Comparison of ENCODE assay signal across 13 cellular contexts in the genomic region with DNA sequence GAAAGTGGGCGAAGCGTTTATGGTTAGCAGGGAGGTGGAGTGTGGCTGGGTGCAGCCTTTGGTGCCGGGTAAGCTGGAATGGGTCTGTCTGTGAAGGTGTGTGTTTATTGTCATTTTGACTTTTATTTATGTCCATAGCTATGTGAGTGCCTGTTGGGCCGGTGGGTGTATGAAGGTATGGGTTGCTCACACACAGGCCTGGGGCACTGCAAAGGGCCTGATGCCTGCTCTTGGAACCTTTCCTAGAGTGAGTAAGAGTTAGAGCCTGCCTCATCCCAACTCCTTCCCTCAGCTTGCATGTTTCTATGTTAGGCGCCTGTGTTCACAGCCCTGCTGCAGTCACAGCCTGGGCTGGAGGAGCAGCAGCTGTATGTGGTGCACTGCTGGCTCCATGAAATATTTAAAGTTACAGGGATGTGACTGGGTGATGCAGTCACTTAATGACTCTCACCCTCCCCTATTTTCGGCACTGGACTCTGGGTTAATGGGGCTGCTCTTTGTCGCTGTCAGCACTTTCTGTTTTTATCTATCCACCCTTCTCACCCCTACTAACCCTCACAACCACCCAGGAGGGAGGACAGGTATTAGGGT. TPM values are rescaled to one million over a fixed set of nuclear protein-coding genes. Genes with fewer than 3 reads are reported as not detected.
DNase-seq lines count a peak whose midpoint lies in the region; TF ChIP-seq lines count a peak whose summit lies in the region.
"Had no signal": no experiment of that assay in that cellular context is flagged by ENCODE, and none has a peak within 500 bp of the region (broad histone marks: within the 10 kb centered on the region; RNA-seq: fewer than 3 reads in every experiment).

No MANE protein-coding gene starts in this region.

- TF ChIP-seq CTCF in epithelial cell of esophagus (IDR thresholded peaks at IDR 0.05; ENCODE audit: insufficient read depth, low read depth, low read length, missing control alignments) (no peak), coronary artery (IDR thresholded peaks at IDR 0.05) (no peak)

- H3K79me1 ChIP-seq in mesenchymal stem cell (replicated peaks; ENCODE audit: low read length, poor library complexity, severe bottlenecking) = no peaks in the 10 kb centered on the region

- no peak overlapping the region for H3K14ac ChIP-seq in mesenchymal stem cell (ENCODE audit: low read length in 2 of 2)

- no peak overlapping the region for H2AFZ ChIP-seq in mesenchymal stem cell (ENCODE audit: low read depth, low read length)

- H3K4me2 ChIP-seq in mesenchymal stem cell (ENCODE audit: low read length, poor library complexity, severe bottlenecking) = no peak overlapping the region

- no peak overlapping the region for H2BK120ac ChIP-seq in mesenchymal stem cell (ENCODE audit: low read depth, low read length)

- no peak overlapping the region for H2BK15ac ChIP-seq in mesenchymal stem cell (ENCODE audit: low read depth, poor library complexity, severe bottlenecking)

- WGBS in mesenchymal stem cell = 67% methylated on average over 5 of the region's 7 CpGs

- H3K18ac ChIP-seq in mesenchymal stem cell (ENCODE audit: low read depth in 1 of 2, low read length in 2 of 2) = no peak overlapping the region

- H2BK12ac ChIP-seq in mesenchymal stem cell (ENCODE audit: low read length in 2 of 2) = no peak overlapping the region

- H3K9me3 ChIP-seq in mesenchymal stem cell (ENCODE audit: control insufficient read depth, low read length) = no peaks in the 10 kb centered on the region

- no peak overlapping the region for H2BK5ac ChIP-seq in mesenchymal stem cell (ENCODE audit: low read depth, low read length, poor library complexity, severe bottlenecking)

- H4K8ac ChIP-seq in mesenchymal stem cell (ENCODE audit: low read length) = no peak overlapping the region

- peaks cover 36% of the 10 kb centered on the region for H3K4me1 ChIP-seq in mesenchymal stem cell (ENCODE audit: control insufficient read depth, insufficient read depth, low read depth, low read length)

- no peak overlapping the region for H3K23ac ChIP-seq in mesenchymal stem cell (ENCODE audit: low read length in 2 of 2)

- peak overlapping the region; percentile 58 for H2AK5ac ChIP-seq in mesenchymal stem cell (ENCODE audit: low read length, severe bottlenecking)

- H3K27ac ChIP-seq in mesenchymal stem cell (ENCODE audit: low read length, poor library complexity, severe bottlenecking) (peak overlapping the region; percentile 15), coronary artery (peak overlapping the region in 1 of 2 donors; percentile 17)
- H3K27ac ChIP-seq: 22Rv1 had no signal

- H3K27me3 ChIP-seq in mesenchymal stem cell (ENCODE audit: control insufficient read depth in 1 of 2, insufficient read depth in 1 of 2, low read length in 2 of 2) = peaks cover 29 to 44% of the 10 kb centered on the region in 2 experiments

- no peak overlapping the region for H3K4me3 ChIP-seq in epithelial cell of esophagus (ENCODE audit: low read length)
- H3K4me3 ChIP-seq in mesenchymal stem cell (ENCODE audit: insufficient read depth in 1 of 2, low read depth in 1 of 2, low read length in 2 of 2) = no peak overlapping the region
- H3K4me3 ChIP-seq in coronary artery = no peak overlapping the region

- H3K4ac ChIP-seq in mesenchymal stem cell (ENCODE audit: low read depth in 1 of 2, low read length in 2 of 2) = no peak overlapping the region

- peak; percentile 13 for DNase-seq in DMS53 (lab: John Stamatoyannopoulos, UW)
- no peak for DNase-seq in DMS53 treated with DMSO at 0.1 percent for 48 hours (lab: John Stamatoyannopoulos, UW; ENCODE audit: unreplicated experiment)
- peak; percentile 23 for DNase-seq in epithelial cell of esophagus (ENCODE audit: low read depth)
- DNase-seq in mesenchymal stem cell = no peak
- peak; percentile 38 for DNase-seq in superior temporal gyrus (ENCODE audit: extremely low spot score)
- DNase-seq in NK-92 (lab: John Stamatoyannopoulos, UW; ENCODE audit: unreplicated experiment) = no peak
- DNase-seq in mucosa of gallbladder (ENCODE audit: low spot score) = no peak
- no peak for DNase-seq in coronary artery (ENCODE audit: low spot score)
- DNase-seq: activated B cell treated with CpG ODN at 0.5 μM for 24 hours; CD8-positive, alpha-beta memory T cell; NCI-H2171 had no signal

- H3K9ac ChIP-seq in mesenchymal stem cell (ENCODE audit: low read length) = peak overlapping the region; percentile 36

- no peaks in the 10 kb centered on the region for H3K36me3 ChIP-seq in mesenchymal stem cell (ENCODE audit: control insufficient read depth in 1 of 2, insufficient read depth in 2 of 2, low read depth in 1 of 2, low read length in 2 of 2)

- no peak overlapping the region for H4K91ac ChIP-seq in mesenchymal stem cell (ENCODE audit: low read length)

RNA-seq across cellular contexts. Expression of a gene that starts 2.6 kb away (rescaled TPM):
- not detected for polyA plus RNA-seq in mesenchymal stem cell (2013, experiment 1 of 2)
- polyA plus RNA-seq in mesenchymal stem cell (2013, experiment 2 of 2) = not detected
- total RNA-seq in mucosa of gallbladder = 17.2 TPM
- total RNA-seq: activated B cell treated with CpG ODN at 0.5 μM for 24 hours; CD8-positive, alpha-beta memory T cell had no signal
- polyA plus RNA-seq: CD8-positive, alpha-beta memory T cell had no signal

RNA-seq across cellular contexts. Expression of a gene that starts 41.7 kb away (rescaled TPM):
- not detected for polyA plus RNA-seq in mesenchymal stem cell (2013, experiment 1 of 2)
- polyA plus RNA-seq in mesenchymal stem cell (2013, experiment 2 of 2) = not detected
- 3.2 TPM for total RNA-seq in mucosa of gallbladder

RNA-seq across cellular contexts. Expression of a gene that starts 43.6 kb away (rescaled TPM):
- polyA plus RNA-seq in mesenchymal stem cell (2013, experiment 1 of 2) = not detected
- polyA plus RNA-seq in mesenchymal stem cell (2013, experiment 2 of 2) = not detected
- total RNA-seq in mucosa of gallbladder = not detected
- total RNA-seq: activated B cell treated with CpG ODN at 0.5 μM for 24 hours; CD8-positive, alpha-beta memory T cell; subcutaneous adipose tissue had no signal
- polyA plus RNA-seq: CD8-positive, alpha-beta memory T cell had no signal

RNA-seq across cellular contexts. Expression of a gene that starts 57.1 kb away (rescaled TPM):
- polyA plus RNA-seq in mesenchymal stem cell (2013, experiment 1 of 2) = not detected
- polyA plus RNA-seq in mesenchymal stem cell (2013, experiment 2 of 2) = not detected
- total RNA-seq in mucosa of gallbladder = not detected
- total RNA-seq: activated B cell treated with CpG ODN at 0.5 μM for 24 hours; CD8-positive, alpha-beta memory T cell; subcutaneous adipose tissue had no signal
- polyA plus RNA-seq: CD8-positive, alpha-beta memory T cell had no signal

Comparison
In these comparisons a context has a peak if more than half of its experiments do, and no peak if none do; other contexts are left out.
1. DNase-seq: peak in DMS53 (single experiment), epithelial cell of esophagus (single experiment) and superior temporal gyrus (single experiment); none in DMS53 treated with DMSO at 0.1 percent for 48 hours (single experiment), mesenchymal stem cell (single experiment), NK-92 (single experiment), mucosa of gallbladder (single experiment) and coronary artery (single experiment).